13 cellular contexts compared by ENCODE assay signal in genomic region chr20:24148372-24148771, GRCh38.
A peak's percentile ranks its signal among the peaks of the same experiment; 100 is the strongest.
DNase-seq lines count a peak whose midpoint lies in the region; ATAC-seq and TF ChIP-seq lines count a peak whose summit lies in the region.
"Had no signal": no experiment of that assay in that cellular context is flagged by ENCODE, and none has a peak within 500 bp of the region (broad histone marks: within the 10 kb centered on the region; RNA-seq: fewer than 3 reads in every experiment).

No MANE protein-coding gene starts in this region.

- no peak overlapping the region for H3K4me2 ChIP-seq in Karpas-422 (ENCODE audit: low read depth, low read length, poor library complexity, severe bottlenecking)

- H3K9me2 ChIP-seq in Karpas-422 (replicated peaks; ENCODE audit: insufficient read depth, low read length) = no peaks in the 10 kb centered on the region

- peak; percentile 69 for ATAC-seq in GM21390 (IDR thresholded peaks at IDR 0.05; ENCODE audit: unreplicated experiment)

- no peaks in the 10 kb centered on the region for H3K79me2 ChIP-seq in Karpas-422 (ENCODE audit: low read length)

- no peaks in the 10 kb centered on the region for H3K4me1 ChIP-seq in Karpas-422 (ENCODE audit: low read length)
- H3K4me1 ChIP-seq: upper lobe of left lung had no signal

- H3K9ac ChIP-seq in Karpas-422 (ENCODE audit: low read length) = no peak overlapping the region

- no peak overlapping the region for H2AFZ ChIP-seq in Karpas-422 (ENCODE audit: low read length)

- no peaks in the 10 kb centered on the region; the same call in 1 of the 2 replicates for H4K20me1 ChIP-seq in Karpas-422 (ENCODE audit: insufficient read depth, low read depth, low read length)

- H3K36me3 ChIP-seq in Karpas-422 (ENCODE audit: insufficient read depth, low read length) = no peaks in the 10 kb centered on the region
- H3K36me3 ChIP-seq: upper lobe of left lung had no signal

- DNase-seq in GF-D8 (lab: John Stamatoyannopoulos, UW) = peak; percentile 88
- DNase-seq in HT1080 (ENCODE audit: low read depth) = peak; percentile 52
- peak; percentile 7 for DNase-seq in ecto neural progenitor cell (ENCODE audit: low spot score)
- no peak for DNase-seq in foreskin fibroblast
- DNase-seq in GM03348 (ENCODE audit: low spot score) = no peak
- no peak for DNase-seq in Karpas-422
- no peak for DNase-seq in EL
- DNase-seq: activated T-cell treated with anti-CD3 and anti-CD28 coated beads for 4 hours, Calu3, NCI-H1436 had no signal

- no peaks in the 10 kb centered on the region for H3K27me3 ChIP-seq in Karpas-422 (ENCODE audit: low read length)
- H3K27me3 ChIP-seq: upper lobe of left lung had no signal

- no peak for TF ChIP-seq CTCF in foreskin fibroblast (IDR thresholded peaks at IDR 0.05; ENCODE audit: low read depth, low read length)

- no peak overlapping the region for H3K4me3 ChIP-seq in foreskin fibroblast (ENCODE audit: low read depth in 1 of 2, low read length in 2 of 2)
- H3K4me3 ChIP-seq in Karpas-422 (ENCODE audit: low read length) = no peak overlapping the region
- H3K4me3 ChIP-seq: SK-N-MC, upper lobe of left lung had no signal

- H3K27ac ChIP-seq in Karpas-422 (ENCODE audit: low read length) = no peak overlapping the region
- H3K27ac ChIP-seq: SK-N-MC, upper lobe of left lung had no signal

- no peaks in the 10 kb centered on the region for H3K9me3 ChIP-seq in Karpas-422 (ENCODE audit: low read length)
- H3K9me3 ChIP-seq: upper lobe of left lung had no signal

Comparison
In these comparisons a context has a peak if more than half of its experiments do, and no peak if none do; other contexts are left out.
1. DNase-seq: peak in GF-D8 (single experiment), HT1080 (single experiment) and ecto neural progenitor cell (single experiment); none in foreskin fibroblast (0 of 2), GM03348 (single experiment), Karpas-422 (single experiment) and EL (single experiment).